Comparison of ENCODE assay signal across 6 cellular contexts in genomic region chr1:211318881-211319280, GRCh38.
"Had no signal": no experiment of that assay in that cellular context is flagged by ENCODE, and none has a peak within 500 bp of the region (broad histone marks: within the 10 kb centered on the region; RNA-seq: fewer than 3 reads in every experiment).

No MANE protein-coding gene starts in this region.

- H3K4me3 ChIP-seq: GM23338 had no signal

- ATAC-seq: GM23338 had no signal

- H3K9ac ChIP-seq: KMS-11 had no signal

- FAIRE-seq: H1, H54, HTR-8/SVneo had no signal

- DNase-seq: HCEC 1CT had no signal

- H3K27ac ChIP-seq: KMS-11 had no signal

- H3K4me2 ChIP-seq: GM23338, KMS-11 had no signal

- H2AFZ ChIP-seq: GM23338 had no signal
